ENCODE assay signal across 27 cellular contexts in genomic region chr3:32886911-32887310, GRCh38.
"Had no signal": no experiment of that assay in that cellular context is flagged by ENCODE, and none has a peak within 500 bp of the region (broad histone marks: within the 10 kb centered on the region; RNA-seq: fewer than 3 reads in every experiment).

No MANE protein-coding gene starts in this region.

- H3K36me3 ChIP-seq: esophagus muscularis mucosa, heart left ventricle, ovary, sigmoid colon, suprapubic skin, tibial artery had no signal

- H3K4me1 ChIP-seq: esophagus muscularis mucosa, foreskin keratinocyte, heart left ventricle, left lung, sigmoid colon, suprapubic skin, tibial artery had no signal

- H3K9me3 Mint-ChIP-seq: activated naive CD4-positive, alpha-beta T cell treated with anti-CD3 and anti-CD28 coated beads, Interleukin-2, amount 50 U/mL, for 24 hours; activated T-helper 2 cell treated with anti-CD3 and anti-CD28 coated beads, Interferon-gamma antibody, Interleukin-2, Interleukin-4, amounts not matched to agents 10 μg/mL and 5 μg/mL and 100 μg/mL, durations not matched to agents 14 hours and 24 hours and 36 hours; central memory CD8-positive, alpha-beta T cell; dendritic cell treated with granulocyte-macrophage colony-stimulating factor and Interleukin-4, amounts not matched to agents 40 ng/mL and 50 ng/mL, for 4 days; nephron; T-helper 2 cell treated with Interferon-gamma antibody and Interleukin-4, amounts not matched to agents 5 μg/mL and 100 μg/mL, for 36 hours had no signal

- H3K27me3 ChIP-seq: esophagus muscularis mucosa, heart left ventricle, left lung, ovary, sigmoid colon, suprapubic skin had no signal

- ATAC-seq: activated CD4-positive, alpha-beta T cell treated with anti-CD3 and anti-CD28 coated beads for 36 hours; activated CD8-positive, alpha-beta memory T cell treated with anti-CD3 and anti-CD28 coated beads, Interleukin-2, amount 10 ng/mL, durations not matched to agents 7 days and 5 days; activated CD8-positive, alpha-beta T cell treated with anti-CD3 and anti-CD28 coated beads, Interleukin-2, amount 10 ng/mL, durations not matched to agents 7 days and 5 days; foreskin keratinocyte; heart left ventricle; psoas muscle had no signal

- H3K4me3 ChIP-seq: esophagus muscularis mucosa, heart left ventricle, left lung, ovary, psoas muscle, sigmoid colon, suprapubic skin, tibial artery had no signal

- H3K27ac Mint-ChIP-seq: activated CD4-positive, alpha-beta T cell treated with anti-CD3 and anti-CD28 coated beads for 36 hours; activated CD8-positive, alpha-beta memory T cell treated with anti-CD3 and anti-CD28 coated beads, Interleukin-2, amount 10 ng/mL, durations not matched to agents 7 days and 5 days; activated CD8-positive, alpha-beta T cell treated with anti-CD3 and anti-CD28 coated beads, Interleukin-2, amount 10 ng/mL, durations not matched to agents 7 days and 5 days; activated naive CD4-positive, alpha-beta T cell treated with anti-CD3 and anti-CD28 coated beads, Interleukin-2, amount 50 U/mL, for 24 hours; activated T-helper 2 cell treated with anti-CD3 and anti-CD28 coated beads, Interferon-gamma antibody, Interleukin-2, Interleukin-4, amounts not matched to agents 10 μg/mL and 5 μg/mL and 100 μg/mL, durations not matched to agents 14 hours and 24 hours and 36 hours; dendritic cell treated with granulocyte-macrophage colony-stimulating factor and Interleukin-4, amounts not matched to agents 40 ng/mL and 50 ng/mL, for 4 days; T-helper 2 cell treated with Interferon-gamma antibody and Interleukin-4, amounts not matched to agents 5 μg/mL and 100 μg/mL, for 36 hours had no signal

- DNase-seq: activated CD4-positive, alpha-beta T cell treated with anti-CD3 and anti-CD28 coated beads for 36 hours; activated CD4-positive, CD25-positive, alpha-beta regulatory T cell; activated CD8-positive, alpha-beta memory T cell treated with anti-CD3 and anti-CD28 coated beads, Interleukin-2, amount 10 ng/mL, durations not matched to agents 7 days and 5 days; activated CD8-positive, alpha-beta T cell treated with anti-CD3 and anti-CD28 coated beads, Interleukin-2, amount 10 ng/mL, durations not matched to agents 7 days and 5 days; activated T-cell treated with anti-CD3 and anti-CD28 coated beads, Interleukin-2, amount 50 U/mL, for 48 hours; anterior cingulate cortex; foreskin keratinocyte; heart left ventricle; kidney glomerular epithelial cell; left lung; ovary; psoas muscle; sigmoid colon; small intestine; stimulated activated CD4-positive, alpha-beta T cell treated with anti-CD3 and anti-CD28 coated beads, Interleukin-1b, Interleukin-23, amount 100 ng/mL, for 48 hours; stimulated activated CD4-positive, alpha-beta T cell treated with anti-CD3 and anti-CD28 coated beads, Interleukin-4, amount 100 ng/mL, for 4 hours; stimulated activated CD8-positive, alpha-beta memory T cell treated with anti-CD3 and anti-CD28 coated beads, Interleukin-4, amount 100 ng/mL, for 48 hours; stimulated activated naive CD4-positive, alpha-beta T cell; tibial artery had no signal

- H3K27me3 Mint-ChIP-seq: activated naive CD4-positive, alpha-beta T cell treated with anti-CD3 and anti-CD28 coated beads, Interleukin-2, amount 50 U/mL, for 24 hours; dendritic cell treated with granulocyte-macrophage colony-stimulating factor and Interleukin-4, amounts not matched to agents 40 ng/mL and 50 ng/mL, for 4 days had no signal

- H3K4me3 Mint-ChIP-seq: activated CD4-positive, alpha-beta T cell treated with anti-CD3 and anti-CD28 coated beads for 36 hours; activated CD8-positive, alpha-beta memory T cell treated with anti-CD3 and anti-CD28 coated beads, Interleukin-2, amount 10 ng/mL, durations not matched to agents 7 days and 5 days; activated CD8-positive, alpha-beta T cell treated with anti-CD3 and anti-CD28 coated beads, Interleukin-2, amount 10 ng/mL, durations not matched to agents 7 days and 5 days; activated naive CD4-positive, alpha-beta T cell treated with anti-CD3 and anti-CD28 coated beads, Interleukin-2, amount 50 U/mL, for 24 hours; central memory CD8-positive, alpha-beta T cell; dendritic cell treated with granulocyte-macrophage colony-stimulating factor and Interleukin-4, amounts not matched to agents 40 ng/mL and 50 ng/mL, for 4 days; nephron; T-helper 2 cell treated with Interferon-gamma antibody and Interleukin-4, amounts not matched to agents 5 μg/mL and 100 μg/mL, for 36 hours had no signal

- H3K9me3 ChIP-seq: esophagus muscularis mucosa, heart left ventricle, left lung, ovary, psoas muscle, sigmoid colon, suprapubic skin, tibial artery had no signal

- H3K27ac ChIP-seq: esophagus muscularis mucosa, foreskin keratinocyte, heart left ventricle, left lung, ovary, psoas muscle, sigmoid colon, suprapubic skin, tibial artery had no signal

- H3K36me3 Mint-ChIP-seq: activated naive CD4-positive, alpha-beta T cell treated with anti-CD3 and anti-CD28 coated beads, Interleukin-2, amount 50 U/mL, for 24 hours had no signal
